Comparison of ENCODE assay signal across 8 cellular contexts in genomic region chr7:12584940-12585339, GRCh38. TPM values are rescaled to one million over a fixed set of nuclear protein-coding genes. Genes with fewer than 3 reads are reported as not detected.
DNase-seq lines count a peak whose midpoint lies in the region; ATAC-seq and TF ChIP-seq lines count a peak whose summit lies in the region.

No MANE protein-coding gene starts in this region.

- H3K4me1 ChIP-seq in mammary epithelial cell (ENCODE audit: insufficient read depth, low read length): no peaks in the 10 kb centered on the region

- DNase-seq in CD1c-positive myeloid dendritic cell (ENCODE audit: extremely low spot score) (peak; percentile 91), chondrocyte (ENCODE audit: low spot score) (no peak), superior temporal gyrus (ENCODE audit: extremely low spot score) (peak; percentile 21), mammary epithelial cell (no peak), AG08396 (ENCODE audit: low spot score) (no peak)
- DNase-seq in activated CD4-positive, alpha-beta memory T cell treated with anti-CD3 and anti-CD28 coated beads, Interleukin-2, amount 10 ng/mL, durations not matched to agents 7 days and 5 days: no peak

- peaks cover 4% of the 10 kb centered on the region for H3K9me3 Mint-ChIP-seq in chondrocyte (ENCODE audit: low read depth)
- H3K9me3 Mint-ChIP-seq in activated CD4-positive, alpha-beta memory T cell treated with anti-CD3 and anti-CD28 coated beads, Interleukin-2, amount 10 ng/mL, durations not matched to agents 7 days and 5 days: no peaks in the 10 kb centered on the region

- in situ Hi-C loops in mammary epithelial cell (cut with MboI; ENCODE audit: low sequenced_read_pairs in 2 of 2): no loop called here

- H3K36me3 ChIP-seq in mammary epithelial cell (ENCODE audit: insufficient read depth, low read length): no peaks in the 10 kb centered on the region

- CTCF ChIA-PET in mammary epithelial cell (lab: Charles Lee; ENCODE audit: low non-redundant PET): no interaction called here
- CTCF ChIA-PET in activated CD4-positive, alpha-beta memory T cell treated with anti-CD3 and anti-CD28 coated beads, Interleukin-2, amount 10 ng/mL, durations not matched to agents 7 days and 5 days (lab: Charles Lee): no interaction called here

- ATAC-seq in GM21360 (IDR thresholded peaks at IDR 0.05; ENCODE audit: unreplicated experiment) (peak; percentile 99), HG03442 (IDR thresholded peaks at IDR 0.05; ENCODE audit: unreplicated experiment) (peak; percentile 99)

- TF ChIP-seq CTCF in chondrocyte (IDR thresholded peaks at IDR 0.05) (no peak), mammary epithelial cell (conservative IDR thresholded peaks at IDR 0.05 in 1 of 2, IDR thresholded peaks at IDR 0.05 in 1 of 2; ENCODE audit: extremely low read depth in 1 of 2, insufficient read depth in 1 of 2, low read depth in 1 of 2, low read length in 2 of 2) (no peak)

- peaks cover 3% of the 10 kb centered on the region for H3K27me3 ChIP-seq in mammary epithelial cell (ENCODE audit: insufficient read depth, low read length)

- no peak overlapping the region for H2AFZ ChIP-seq in mammary epithelial cell (ENCODE audit: low read depth, low read length)

- H3K27me3 Mint-ChIP-seq in chondrocyte (ENCODE audit: low read depth): no peaks in the 10 kb centered on the region
- H3K27me3 Mint-ChIP-seq in activated CD4-positive, alpha-beta memory T cell treated with anti-CD3 and anti-CD28 coated beads, Interleukin-2, amount 10 ng/mL, durations not matched to agents 7 days and 5 days: peaks cover 30% of the 10 kb centered on the region

- no peaks in the 10 kb centered on the region for H3K79me2 ChIP-seq in mammary epithelial cell (ENCODE audit: insufficient read depth, low read length)

- peak overlapping the region; percentile 78 for H3K27ac Mint-ChIP-seq in chondrocyte (ENCODE audit: unreplicated experiment)
- no peak overlapping the region for H3K27ac Mint-ChIP-seq in activated CD4-positive, alpha-beta memory T cell treated with anti-CD3 and anti-CD28 coated beads, Interleukin-2, amount 10 ng/mL, durations not matched to agents 7 days and 5 days

- no peak overlapping the region for H3K4me2 ChIP-seq in mammary epithelial cell (ENCODE audit: insufficient read depth, low read depth, low read length)

- 78% methylated on average over 7 of the region's 7 CpGs for WGBS in mammary epithelial cell (ENCODE audit: low coverage, missing lambda C conversion rate)

- H3K4me1 Mint-ChIP-seq in chondrocyte (ENCODE audit: low read depth): peaks cover 10% of the 10 kb centered on the region
- H3K4me1 Mint-ChIP-seq in activated CD4-positive, alpha-beta memory T cell treated with anti-CD3 and anti-CD28 coated beads, Interleukin-2, amount 10 ng/mL, durations not matched to agents 7 days and 5 days: no peaks in the 10 kb centered on the region

- no peaks in the 10 kb centered on the region for H4K20me1 ChIP-seq in mammary epithelial cell (ENCODE audit: insufficient read depth, low read length)

- H3K4me3 ChIP-seq in mammary epithelial cell (replicated peaks in 1 of 3; ENCODE audit: insufficient read depth in 1 of 3, low read depth in 2 of 3, low read length in 3 of 3): no peak overlapping the region

- BruUV-seq in mammary epithelial cell (replicated peaks; lab: Mats Ljungman, UMichigan): no TSS peak

- dilution Hi-C loops in mammary epithelial cell (cut with HindIII; ENCODE audit: low sequenced_read_pairs): no loop called here

- H3K4me3 Mint-ChIP-seq in chondrocyte (ENCODE audit: unreplicated experiment): no peak overlapping the region
- H3K4me3 Mint-ChIP-seq in activated CD4-positive, alpha-beta memory T cell treated with anti-CD3 and anti-CD28 coated beads, Interleukin-2, amount 10 ng/mL, durations not matched to agents 7 days and 5 days: no peak overlapping the region

- no peaks in the 10 kb centered on the region for H3K36me3 Mint-ChIP-seq in chondrocyte (ENCODE audit: low read depth)
- H3K36me3 Mint-ChIP-seq in activated CD4-positive, alpha-beta memory T cell treated with anti-CD3 and anti-CD28 coated beads, Interleukin-2, amount 10 ng/mL, durations not matched to agents 7 days and 5 days (ENCODE audit: low read depth): no peaks in the 10 kb centered on the region

- POLR2A ChIA-PET in activated CD4-positive, alpha-beta memory T cell treated with anti-CD3 and anti-CD28 coated beads, Interleukin-2, amount 10 ng/mL, durations not matched to agents 7 days and 5 days (lab: Charles Lee): no interaction called here

- intact Hi-C loops in mammary epithelial cell (cut with micrococcal nuclease): no loop called here

- no peaks in the 10 kb centered on the region for H3K9me3 ChIP-seq in mammary epithelial cell (replicated peaks; ENCODE audit: insufficient read depth, low read length)

- no peak overlapping the region for H3K9ac ChIP-seq in mammary epithelial cell (ENCODE audit: insufficient read depth, low read length)

- H3K27ac ChIP-seq in mammary epithelial cell (ENCODE audit: insufficient read depth, low read depth, low read length): no peak overlapping the region

RNA-seq across cellular contexts. Expression of gene SCIN, which starts 14.4 kb away (rescaled TPM):
- total RNA-seq in chondrocyte (0.65 to 2.6 TPM (median 0.82 TPM) in 3 replicates), mammary epithelial cell (not detected)
- not detected for polyA plus RNA-seq in mammary epithelial cell
- not detected for polyA minus RNA-seq in mammary epithelial cell
- total RNA-seq in activated CD4-positive, alpha-beta memory T cell treated with anti-CD3 and anti-CD28 coated beads, Interleukin-2, amount 10 ng/mL, durations not matched to agents 7 days and 5 days: under 1 TPM in 1 of 2 experiments, not detected in 1; 0.23 TPM

Comparison
In these comparisons a context has a peak if more than half of its experiments do, and no peak if none do; other contexts are left out.
1. DNase-seq: peak in CD1c-positive myeloid dendritic cell (single experiment) and superior temporal gyrus (single experiment); none in chondrocyte (single experiment), mammary epithelial cell (single experiment), AG08396 (single experiment) and activated CD4-positive, alpha-beta memory T cell treated with anti-CD3 and anti-CD28 coated beads, Interleukin-2, amount 10 ng/mL, durations not matched to agents 7 days and 5 days (single experiment).